In the genomic region with DNA sequence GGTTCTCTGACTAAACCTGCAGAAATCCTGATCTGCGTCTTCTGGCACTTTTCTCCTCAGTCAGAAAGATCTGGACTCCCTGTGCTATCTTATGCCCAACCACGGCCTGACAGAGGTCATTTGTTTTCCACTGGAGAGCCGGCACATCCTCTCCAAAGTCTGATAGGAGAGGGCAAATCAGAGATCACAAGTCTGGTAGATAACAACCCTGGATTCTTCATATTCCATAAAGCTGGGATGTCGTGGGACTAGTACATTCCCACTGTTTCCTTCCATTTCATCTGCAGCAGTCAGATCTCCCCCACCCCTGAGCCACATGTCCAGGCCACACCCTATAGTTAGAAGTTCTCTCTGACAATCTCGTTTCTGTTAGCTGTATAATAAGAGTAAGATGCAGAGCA, we compare ENCODE assay signal across 9 cellular contexts.
A peak's percentile ranks its signal among the peaks of the same experiment; 100 is the strongest.
DNase-seq lines count a peak whose midpoint lies in the region; ATAC-seq and TF ChIP-seq lines count a peak whose summit lies in the region.
"Had no signal": no experiment of that assay in that cellular context is flagged by ENCODE, and none has a peak within 500 bp of the region (broad histone marks: within the 10 kb centered on the region; RNA-seq: fewer than 3 reads in every experiment).

No MANE protein-coding gene starts in this region.

- peaks cover 56% of the 10 kb centered on the region for H3K4me1 ChIP-seq in left ventricle myocardium inferior

- DNase-seq in HCEC 1CT (peak; percentile 59), T-helper 17 cell (no peak), left ventricle myocardium inferior (no peak), epidermal melanocyte (ENCODE audit: insufficient read length, low spot score) (no peak), RPMI8226 (no peak)
- DNase-seq: activated gamma-delta T cell treated with Interleukin-2 at 50 U/mL for 16 hours; effector CD4-positive, alpha-beta T cell had no signal

- TF ChIP-seq CTCF in left ventricle myocardium inferior (IDR thresholded peaks at IDR 0.05; ENCODE audit: borderline replicate concordance): no peak

- no peak overlapping the region for H3K4me3 ChIP-seq in left ventricle myocardium inferior

- H3K9me3 ChIP-seq in T-helper 17 cell (ENCODE audit: control insufficient read depth, low read length, poor library complexity, severe bottlenecking) (no peaks in the 10 kb centered on the region), left ventricle myocardium inferior (replicated peaks) (no peaks in the 10 kb centered on the region)

- no peaks in the 10 kb centered on the region for H3K9me3 Mint-ChIP-seq in stimulated activated memory B cell treated with anti-CD40 and anti-IgM and Interleukin-4, amounts not matched to agents 10 μg/mL and 1 μg/mL and 100 μg/mL, for 72 hours

- ATAC-seq in T-helper 17 cell (no peak), GM21381 (IDR thresholded peaks at IDR 0.05; ENCODE audit: unreplicated experiment) (no peak)
- ATAC-seq in stimulated activated memory B cell treated with anti-CD40 and anti-IgM and Interleukin-4, amounts not matched to agents 10 μg/mL and 1 μg/mL and 100 μg/mL, for 72 hours: no peak

- H3K27ac Mint-ChIP-seq in T-helper 17 cell: peak overlapping the region; percentile 93
- peak overlapping the region; percentile 89 for H3K27ac Mint-ChIP-seq in stimulated activated memory B cell treated with anti-CD40 and anti-IgM and Interleukin-4, amounts not matched to agents 10 μg/mL and 1 μg/mL and 100 μg/mL, for 72 hours

- intact Hi-C loops in left ventricle myocardium inferior (cut with micrococcal nuclease): loop anchor here (2.0 to 10.0 kb wide), 2 partner anchors 166 to 292 kb away; no protein-coding TSS in a partner anchor

- H3K36me3 Mint-ChIP-seq in T-helper 17 cell (ENCODE audit: low read depth): peaks cover 2% of the 10 kb centered on the region
- peaks cover 20% of the 10 kb centered on the region for H3K36me3 Mint-ChIP-seq in stimulated activated memory B cell treated with anti-CD40 and anti-IgM and Interleukin-4, amounts not matched to agents 10 μg/mL and 1 μg/mL and 100 μg/mL, for 72 hours

- peak overlapping the region; percentile 70 for H3K4me3 Mint-ChIP-seq in T-helper 17 cell
- no peak overlapping the region for H3K4me3 Mint-ChIP-seq in stimulated activated memory B cell treated with anti-CD40 and anti-IgM and Interleukin-4, amounts not matched to agents 10 μg/mL and 1 μg/mL and 100 μg/mL, for 72 hours

- no peaks in the 10 kb centered on the region for H3K27me3 Mint-ChIP-seq in T-helper 17 cell
- no peaks in the 10 kb centered on the region for H3K27me3 Mint-ChIP-seq in stimulated activated memory B cell treated with anti-CD40 and anti-IgM and Interleukin-4, amounts not matched to agents 10 μg/mL and 1 μg/mL and 100 μg/mL, for 72 hours

- peaks cover 57% of the 10 kb centered on the region for H3K4me1 Mint-ChIP-seq in T-helper 17 cell
- peaks cover 54% of the 10 kb centered on the region for H3K4me1 Mint-ChIP-seq in stimulated activated memory B cell treated with anti-CD40 and anti-IgM and Interleukin-4, amounts not matched to agents 10 μg/mL and 1 μg/mL and 100 μg/mL, for 72 hours

- no peaks in the 10 kb centered on the region for H3K27me3 ChIP-seq in left ventricle myocardium inferior (ENCODE audit: low read depth)

- H3K27ac ChIP-seq in left ventricle myocardium inferior (replicated peaks): peak overlapping the region; percentile 67

- peaks cover 3% of the 10 kb centered on the region for H3K36me3 ChIP-seq in left ventricle myocardium inferior
